Comparison of ENCODE assay signal across 15 cellular contexts in the genomic region with DNA sequence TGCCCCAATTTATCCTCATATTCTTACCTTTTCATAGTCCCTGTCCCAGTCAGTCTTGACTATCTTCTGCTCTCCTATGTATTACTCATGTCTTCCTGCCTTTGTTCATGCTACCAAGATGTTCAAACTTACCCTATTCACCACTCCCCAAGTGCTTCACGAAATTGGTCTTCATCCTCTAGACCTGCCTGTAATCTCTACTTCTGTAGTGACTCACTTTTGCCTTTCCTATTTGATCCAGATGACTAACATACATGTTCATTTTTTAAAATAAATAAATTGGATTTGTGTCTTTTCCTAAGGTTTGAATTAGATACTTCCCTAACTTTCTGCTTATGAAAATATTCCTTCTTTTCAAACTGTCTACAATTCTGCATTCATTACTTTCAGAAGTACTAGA.
"Had no signal": no experiment of that assay in that cellular context is flagged by ENCODE, and none has a peak within 500 bp of the region (broad histone marks: within the 10 kb centered on the region; RNA-seq: fewer than 3 reads in every experiment).

No MANE protein-coding gene starts in this region.

- H3K27me3 ChIP-seq: esophagus squamous epithelium, right atrium auricular region, upper lobe of left lung had no signal

- H3K27ac ChIP-seq: esophagus squamous epithelium, right atrium auricular region, upper lobe of left lung had no signal

- H3K36me3 ChIP-seq: esophagus squamous epithelium, right atrium auricular region, thoracic aorta, upper lobe of left lung had no signal

- H3K4me3 ChIP-seq: esophagus squamous epithelium, right atrium auricular region, thoracic aorta, upper lobe of left lung had no signal

- DNase-seq: activated CD4-positive, alpha-beta T cell treated with anti-CD3 and anti-CD28 coated beads, Interleukin-2, amount 50 U/mL, for 4 hours; activated gamma-delta T cell treated with Interleukin-2 at 50 U/mL for 16 hours; cortex of kidney; effector CD8-positive, alpha-beta T cell; esophagus squamous epithelium; head of caudate nucleus; kidney glomerular epithelial cell; left ventricle myocardium superior; small intestine; stimulated activated CD4-positive, alpha-beta T cell treated with anti-CD3 and anti-CD28 coated beads, Interleukin-15, amount 100 ng/mL, for 24 hours; stimulated activated CD4-positive, alpha-beta T cell treated with anti-CD3 and anti-CD28 coated beads, Interleukin-2, amount 100 ng/mL, for 48 hours; upper lobe of left lung had no signal

- H3K4me1 ChIP-seq: esophagus squamous epithelium, right atrium auricular region, upper lobe of left lung had no signal

- H3K9me3 ChIP-seq: esophagus squamous epithelium, right atrium auricular region, thoracic aorta, upper lobe of left lung had no signal

- ATAC-seq: activated naive CD4-positive, alpha-beta T cell treated with anti-CD3 and anti-CD28 coated beads, Interleukin-2, amount 50 U/mL, for 72 hours; left ventricle myocardium superior had no signal
